10 cellular contexts compared by ENCODE assay signal in the genomic region with DNA sequence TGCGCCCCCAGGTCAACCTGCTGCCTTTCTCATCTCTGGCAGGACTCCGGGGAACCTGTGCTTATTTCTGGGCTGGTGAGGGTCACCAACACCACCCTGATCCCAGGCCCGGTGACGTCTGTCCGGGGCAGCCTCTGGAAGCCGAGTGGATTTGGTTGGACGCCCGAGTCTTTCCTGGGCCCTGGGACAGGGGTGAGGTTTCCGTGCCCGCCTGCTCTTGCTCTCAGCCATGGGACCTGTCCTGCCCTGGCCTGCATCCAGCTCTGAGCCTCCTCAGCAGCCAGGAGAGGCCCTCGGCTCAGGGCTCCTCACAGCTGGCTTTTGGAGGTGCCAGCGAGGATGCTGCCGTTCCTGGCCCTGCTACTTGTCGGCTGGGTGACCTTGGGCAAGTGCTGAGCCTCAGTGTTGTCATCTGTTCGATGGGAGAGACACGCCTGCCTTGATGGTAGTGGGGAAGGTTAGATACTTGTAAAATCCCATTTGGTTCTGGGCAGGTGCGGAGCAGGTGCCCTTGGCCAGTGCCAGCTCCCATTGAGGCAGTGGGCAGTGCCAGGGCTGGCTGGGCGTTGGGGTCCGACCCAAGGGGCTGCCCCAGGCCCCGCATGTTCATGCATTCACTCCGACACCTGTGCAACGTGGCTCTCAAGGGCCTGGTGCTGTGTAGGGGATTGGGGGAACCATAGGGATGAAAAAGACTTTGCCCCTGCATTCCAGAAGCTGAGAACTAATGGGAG. TPM values are rescaled to one million over a fixed set of nuclear protein-coding genes. Genes with fewer than 3 reads are reported as not detected.
A peak's percentile ranks its signal among the peaks of the same experiment; 100 is the strongest.
DNase-seq lines count a peak whose midpoint lies in the region; ATAC-seq and TF ChIP-seq lines count a peak whose summit lies in the region.
"Had no signal": no experiment of that assay in that cellular context is flagged by ENCODE, and none has a peak within 500 bp of the region (broad histone marks: within the 10 kb centered on the region; RNA-seq: fewer than 3 reads in every experiment).

No MANE protein-coding gene starts in this region.

- H3K4me3 ChIP-seq in iPS-15b (ENCODE audit: low read depth, low read length) (peak overlapping the region; percentile 41), thyroid gland (replicated peaks in 1 of 3) (no peak overlapping the region)

- H3K36me3 ChIP-seq in iPS-15b (ENCODE audit: control insufficient read depth, insufficient read depth, low read length), result no peaks in the 10 kb centered on the region
- H3K36me3 ChIP-seq in thyroid gland, result no peaks in the 10 kb centered on the region

- H3K27ac ChIP-seq in VCaP (peak overlapping the region; percentile 49; the same call in 1 of the 2 replicates), thyroid gland (no peak overlapping the region)

- no peak overlapping the region for H3K4me3 Mint-ChIP-seq in activated CD8-positive, alpha-beta memory T cell treated with anti-CD3 and anti-CD28 coated beads, Interleukin-2, amount 10 ng/mL, durations not matched to agents 7 days and 5 days
- H3K4me3 Mint-ChIP-seq: activated T-cell treated with anti-CD3 and anti-CD28 coated beads, Interleukin-2, amount 50 U/mL, for 72 hours; T-cell had no signal

- peak; percentile 17; the same call in 1 of the 2 replicates for TF ChIP-seq CTCF in VCaP (conservative IDR thresholded peaks at IDR 0.05)
- peak in 2 of 6 experiments; percentile 1 to 9 for TF ChIP-seq CTCF in thyroid gland (IDR thresholded peaks at IDR 0.05)

- ATAC-seq in activated CD8-positive, alpha-beta memory T cell treated with anti-CD3 and anti-CD28 coated beads, Interleukin-2, amount 10 ng/mL, durations not matched to agents 7 days and 5 days, result no peak

- H3K36me3 Mint-ChIP-seq in activated CD8-positive, alpha-beta memory T cell treated with anti-CD3 and anti-CD28 coated beads, Interleukin-2, amount 10 ng/mL, durations not matched to agents 7 days and 5 days, result no peaks in the 10 kb centered on the region
- H3K36me3 Mint-ChIP-seq: T-cell had no signal

- H3K27me3 ChIP-seq in iPS-15b (ENCODE audit: control insufficient read depth, insufficient read depth, low read length) (peaks cover 14% of the 10 kb centered on the region), thyroid gland (no peaks in the 10 kb centered on the region)

- H3K4me1 ChIP-seq in iPS-15b (ENCODE audit: control insufficient read depth, insufficient read depth, low read length) (no peaks in the 10 kb centered on the region), thyroid gland (peaks cover 0 to 10% of the 10 kb centered on the region in 2 donors)

- TF ChIP-seq POLR2A in thyroid gland (IDR thresholded peaks at IDR 0.05), result no peak

- no peaks in the 10 kb centered on the region for H3K4me1 Mint-ChIP-seq in activated CD8-positive, alpha-beta memory T cell treated with anti-CD3 and anti-CD28 coated beads, Interleukin-2, amount 10 ng/mL, durations not matched to agents 7 days and 5 days

- H3K9me3 ChIP-seq in iPS-15b (ENCODE audit: control insufficient read depth, insufficient read depth, low read length), result no peaks in the 10 kb centered on the region
- H3K9me3 ChIP-seq in thyroid gland, result no peaks in the 10 kb centered on the region

- H3K9me3 Mint-ChIP-seq in activated CD8-positive, alpha-beta memory T cell treated with anti-CD3 and anti-CD28 coated beads, Interleukin-2, amount 10 ng/mL, durations not matched to agents 7 days and 5 days (ENCODE audit: low read depth), result no peaks in the 10 kb centered on the region
- H3K9me3 Mint-ChIP-seq: activated T-cell treated with anti-CD3 and anti-CD28 coated beads, Interleukin-2, amount 50 U/mL, for 72 hours; T-cell had no signal

- intact Hi-C loops in thyroid gland (cut with DNase I), result loop anchor here (5.0 to 10.0 kb wide), 3 partner anchors 245 to 623 kb away; a partner anchor contains a TSS

- no peak overlapping the region for H3K9ac ChIP-seq in iPS-15b (ENCODE audit: low read depth, low read length)

- H3K27me3 Mint-ChIP-seq in activated CD8-positive, alpha-beta memory T cell treated with anti-CD3 and anti-CD28 coated beads, Interleukin-2, amount 10 ng/mL, durations not matched to agents 7 days and 5 days, result peaks cover 17% of the 10 kb centered on the region

- peak; percentile 36 for DNase-seq in activated CD8-positive, alpha-beta memory T cell treated with anti-CD3 and anti-CD28 coated beads, Interleukin-2, amount 10 ng/mL, durations not matched to agents 7 days and 5 days
- DNase-seq in activated CD8-positive, alpha-beta memory T cell treated with anti-CD3 and anti-CD28 coated beads for 24 hours, result no peak
- peak; percentile 61 to 68 for DNase-seq in thyroid gland
- DNase-seq in DMS 273 treated with DMSO at 0.1 percent for 48 hours (lab: John Stamatoyannopoulos, UW), result no peak
- DNase-seq in NCI-H1436 treated with DMSO at 0.1 percent for 48 hours (lab: John Stamatoyannopoulos, UW), result no peak
- no peak for DNase-seq in NCI-H1694 treated with DMSO at 0.1 percent for 48 hours (lab: John Stamatoyannopoulos, UW)

- H3K27ac Mint-ChIP-seq in activated CD8-positive, alpha-beta memory T cell treated with anti-CD3 and anti-CD28 coated beads, Interleukin-2, amount 10 ng/mL, durations not matched to agents 7 days and 5 days, result no peak overlapping the region
- H3K27ac Mint-ChIP-seq: activated T-cell treated with anti-CD3 and anti-CD28 coated beads, Interleukin-2, amount 50 U/mL, for 72 hours; T-cell had no signal

- WGBS in thyroid gland, 2 donors, result 46 to 91% methylated on average over 6 to 8 of the region's 22 CpGs

- CTCF ChIA-PET in activated CD8-positive, alpha-beta memory T cell treated with anti-CD3 and anti-CD28 coated beads, Interleukin-2, amount 10 ng/mL, durations not matched to agents 7 days and 5 days (lab: Charles Lee), result no interaction called here

RNA-seq across cellular contexts. Expression of a gene that starts 58.9 kb away (rescaled TPM):
- total RNA-seq in activated CD8-positive, alpha-beta memory T cell treated with anti-CD3 and anti-CD28 coated beads, Interleukin-2, amount 10 ng/mL, durations not matched to agents 7 days and 5 days, result under 1 TPM in 1 of 2 experiments, not detected in 1; 0.30 TPM
- total RNA-seq in thyroid gland, result 10 to 100 TPM; 14.1 to 43.4 (median 30.6) TPM

Comparison
In these comparisons a context has a peak if more than half of its experiments do, and no peak if none do; other contexts are left out.
1. DNase-seq: peak in activated CD8-positive, alpha-beta memory T cell treated with anti-CD3 and anti-CD28 coated beads, Interleukin-2, amount 10 ng/mL, durations not matched to agents 7 days and 5 days (single experiment) and thyroid gland (2 of 2); none in activated CD8-positive, alpha-beta memory T cell treated with anti-CD3 and anti-CD28 coated beads for 24 hours (single experiment), DMS 273 treated with DMSO at 0.1 percent for 48 hours (single experiment), NCI-H1436 treated with DMSO at 0.1 percent for 48 hours (single experiment) and NCI-H1694 treated with DMSO at 0.1 percent for 48 hours (single experiment).
2. RNA of a gene that starts 58.9 kb away (total RNA-seq): 14.1 to 43.4 TPM in thyroid gland; 0.30 TPM in activated CD8-positive, alpha-beta memory T cell treated with anti-CD3 and anti-CD28 coated beads, Interleukin-2, amount 10 ng/mL, durations not matched to agents 7 days and 5 days; every median in the first group is over 10 times any median in the second.